In the genomic region with DNA sequence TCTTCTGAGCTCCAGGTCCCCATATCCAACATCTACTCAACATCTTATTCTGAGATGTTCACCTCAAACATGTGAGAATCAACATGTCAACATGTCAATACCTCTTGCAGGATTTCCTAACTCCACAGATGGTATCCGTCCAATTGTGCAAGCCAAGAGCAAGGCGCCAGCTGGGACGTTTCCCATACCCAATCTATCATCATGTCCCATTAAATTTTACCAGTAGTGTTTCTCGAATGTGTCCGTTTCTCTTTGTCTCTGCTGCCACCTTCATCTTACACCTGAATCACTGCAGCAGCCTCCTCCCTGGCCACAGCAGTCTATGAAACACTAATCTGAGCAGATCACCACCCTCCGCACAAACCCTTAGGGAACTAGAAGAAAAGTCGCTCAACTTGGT, we compare ENCODE assay signal across 26 cellular contexts.
DNase-seq lines count a peak whose midpoint lies in the region; ATAC-seq and TF ChIP-seq lines count a peak whose summit lies in the region.
"Had no signal": no experiment of that assay in that cellular context is flagged by ENCODE, and none has a peak within 500 bp of the region (broad histone marks: within the 10 kb centered on the region; RNA-seq: fewer than 3 reads in every experiment).

No MANE protein-coding gene starts in this region.

- peaks cover 10% of the 10 kb centered on the region for H3K27me3 Mint-ChIP-seq in CD8-positive, alpha-beta T cell (ENCODE audit: low read depth)

- TF ChIP-seq CTCF in left ventricle myocardium inferior (IDR thresholded peaks at IDR 0.05; ENCODE audit: borderline replicate concordance) (no peak), fibroblast of the aortic adventitia (IDR thresholded peaks at IDR 0.05; ENCODE audit: insufficient read depth, low read length) (no peak), gastrocnemius medialis (IDR thresholded peaks at IDR 0.05 in 4 of 5, conservative IDR thresholded peaks at IDR 0.05 in 1 of 5) (peak in 1 of 5 experiments; percentile 16), osteoblast (IDR thresholded peaks at IDR 0.05; ENCODE audit: extremely low read depth, low read depth, low read length) (no peak)
- no peak for TF ChIP-seq CTCF in CD8-positive, alpha-beta T cell (IDR thresholded peaks at IDR 0.05)

- TF ChIP-seq POLR2A in gastrocnemius medialis (IDR thresholded peaks at IDR 0.05), result no peak

- intact Hi-C loops in Right ventricle myocardium inferior (cut with DNase I), result no loop called here
- intact Hi-C loops in left ventricle myocardium inferior (cut with micrococcal nuclease), result no loop called here
- intact Hi-C loops in gastrocnemius medialis (cut with DNase I; ENCODE audit: low total_unique reads), result loop anchor here (10.0 kb wide), 1 partner anchor 250 kb away; no protein-coding TSS in a partner anchor
- intact Hi-C loops in CD8-positive, alpha-beta T cell (cut with DNase I, micrococcal nuclease), result no loop called here

- in situ Hi-C loops in gastrocnemius medialis (cut with MboI; ENCODE audit: low sequenced_read_pairs in 4 of 4), result no loop called here

- H3K4me1 ChIP-seq in left ventricle myocardium inferior, result peaks cover 6% of the 10 kb centered on the region
- H3K4me1 ChIP-seq in gastrocnemius medialis, result peaks cover 0 to 3% of the 10 kb centered on the region in 2 donors
- H3K4me1 ChIP-seq in CD8-positive, alpha-beta T cell (ENCODE audit: insufficient read depth, low read length), result no peaks in the 10 kb centered on the region
- no peaks in the 10 kb centered on the region for H3K4me1 ChIP-seq in osteoblast (ENCODE audit: insufficient read depth, low read length)

- DNase-seq in Right ventricle myocardium inferior (ENCODE audit: missing footprints) (no peak), left ventricle myocardium inferior (no peak), dermis microvascular lymphatic vessel endothelial cell (ENCODE audit: low read depth in 2 of 2) (peak; percentile 45 to 69), fibroblast of the aortic adventitia (ENCODE audit: low read depth) (peak; percentile 8), gastrocnemius medialis (no peak), osteoblast (ENCODE audit: insufficient read length, low spot score, missing footprints) (no peak), NCI-H446 treated with DMSO at 0.1 percent for 48 hours (lab: John Stamatoyannopoulos, UW) (no peak)
- DNase-seq in CD8-positive, alpha-beta T cell, result no peak
- DNase-seq: CD4-positive, CD25-positive, alpha-beta regulatory T cell; COR-L47; DMS53; Kasumi-1; MG63; NCI-H1105 treated with DMSO at 0.1 percent for 48 hours; NCI-H146; NCI-H1930; NCI-H2107; NCI-H524 treated with DMSO at 0.1 percent for 48 hours; NCI-H82; NK-92 treated with Interleukin-12 subunit alpha and Interleukin-12 subunit beta, amount 100 ng/mL, for 24 hours; PC-3; SHP77 had no signal

- no peak overlapping the region for H3K4me3 ChIP-seq in left ventricle myocardium inferior
- no peak overlapping the region for H3K4me3 ChIP-seq in fibroblast of the aortic adventitia (ENCODE audit: low read depth, low read length)
- no peak overlapping the region for H3K4me3 ChIP-seq in gastrocnemius medialis
- H3K4me3 ChIP-seq in CD8-positive, alpha-beta T cell (ENCODE audit: low read depth, low read length), result no peak overlapping the region
- no peak overlapping the region for H3K4me3 ChIP-seq in osteoblast (ENCODE audit: insufficient read depth, low read length)
- H3K4me3 ChIP-seq: GM12878, K562, MG63 had no signal

- no peaks in the 10 kb centered on the region for H3K9me3 Mint-ChIP-seq in CD8-positive, alpha-beta T cell

- ATAC-seq in Right ventricle myocardium inferior, result peak; percentile 28
- ATAC-seq in gastrocnemius medialis, result peak; percentile 33 to 88
- ATAC-seq in CD8-positive, alpha-beta T cell, result no peak
- ATAC-seq: GM12878, HepG2, K562, PC-3 had no signal

- no peaks in the 10 kb centered on the region for H3K79me2 ChIP-seq in osteoblast (ENCODE audit: insufficient read depth, low read length)

- H3K36me3 ChIP-seq in left ventricle myocardium inferior (no peaks in the 10 kb centered on the region), gastrocnemius medialis (no peaks in the 10 kb centered on the region), osteoblast (ENCODE audit: insufficient read depth, low read length) (no peaks in the 10 kb centered on the region)
- no peaks in the 10 kb centered on the region for H3K36me3 ChIP-seq in CD8-positive, alpha-beta T cell (ENCODE audit: insufficient read depth, low read length)
- H3K36me3 ChIP-seq: MG63 had no signal

- H2AFZ ChIP-seq in osteoblast (ENCODE audit: low read length), result no peak overlapping the region

- no peak overlapping the region for H3K27ac ChIP-seq in left ventricle myocardium inferior (replicated peaks)
- H3K27ac ChIP-seq in gastrocnemius medialis, result no peak overlapping the region
- H3K27ac ChIP-seq in CD8-positive, alpha-beta T cell (ENCODE audit: low read depth, low read length), result no peak overlapping the region
- H3K27ac ChIP-seq in osteoblast (ENCODE audit: low read depth, low read length), result no peak overlapping the region
- H3K27ac ChIP-seq: 22Rv1 had no signal

- H3K27me3 ChIP-seq in left ventricle myocardium inferior (ENCODE audit: low read depth) (no peaks in the 10 kb centered on the region), gastrocnemius medialis (no peaks in the 10 kb centered on the region), osteoblast (ENCODE audit: insufficient read depth, low read length) (peaks cover 30% of the 10 kb centered on the region)
- no peaks in the 10 kb centered on the region for H3K27me3 ChIP-seq in CD8-positive, alpha-beta T cell (ENCODE audit: insufficient read depth, low read length)

- H3K36me3 Mint-ChIP-seq in CD8-positive, alpha-beta T cell, result no peaks in the 10 kb centered on the region
- H3K36me3 Mint-ChIP-seq: CD4-positive, CD25-positive, alpha-beta regulatory T cell had no signal

- H3K4me2 ChIP-seq in osteoblast (ENCODE audit: insufficient read depth, low read length), result no peak overlapping the region

- no peaks in the 10 kb centered on the region for H3K9me3 ChIP-seq in left ventricle myocardium inferior (replicated peaks)
- no peaks in the 10 kb centered on the region for H3K9me3 ChIP-seq in gastrocnemius medialis
- no peaks in the 10 kb centered on the region for H3K9me3 ChIP-seq in CD8-positive, alpha-beta T cell (ENCODE audit: low read length)
- no peaks in the 10 kb centered on the region for H3K9me3 ChIP-seq in osteoblast (ENCODE audit: low read depth, low read length)
- H3K9me3 ChIP-seq: MG63 had no signal

- H3K4me1 Mint-ChIP-seq in CD8-positive, alpha-beta T cell (ENCODE audit: low read depth), result peaks cover 4% of the 10 kb centered on the region

- POLR2A ChIA-PET in CD8-positive, alpha-beta T cell (lab: Charles Lee), result no interaction called here

- CTCF ChIA-PET in CD8-positive, alpha-beta T cell (lab: Charles Lee), result no interaction called here

- H4K20me1 ChIP-seq in osteoblast (ENCODE audit: insufficient read depth, low read length), result no peaks in the 10 kb centered on the region

- no peak overlapping the region for H3K27ac Mint-ChIP-seq in CD8-positive, alpha-beta T cell

- H3K4me3 Mint-ChIP-seq in CD8-positive, alpha-beta T cell, result no peak overlapping the region
- H3K4me3 Mint-ChIP-seq: CD4-positive, CD25-positive, alpha-beta regulatory T cell had no signal

Comparison
In these comparisons a context has a peak if more than half of its experiments do, and no peak if none do; other contexts are left out.
1. DNase-seq: peak in dermis microvascular lymphatic vessel endothelial cell (2 of 2) and fibroblast of the aortic adventitia (single experiment); none in Right ventricle myocardium inferior (single experiment), left ventricle myocardium inferior (single experiment), gastrocnemius medialis (0 of 2), CD8-positive, alpha-beta T cell (0 of 7), osteoblast (single experiment) and NCI-H446 treated with DMSO at 0.1 percent for 48 hours (single experiment).